ENCODE assay signal across 21 cellular contexts in genomic region chr1:4161271-4162006, GRCh38.
"Had no signal": no experiment of that assay in that cellular context is flagged by ENCODE, and none has a peak within 500 bp of the region (broad histone marks: within the 10 kb centered on the region; RNA-seq: fewer than 3 reads in every experiment).

No MANE protein-coding gene starts in this region.

- H3K27ac ChIP-seq: breast epithelium, transverse colon had no signal

- H3K36me3 ChIP-seq: breast epithelium, transverse colon had no signal

- H3K9me3 ChIP-seq: breast epithelium, transverse colon had no signal

- ATAC-seq: activated CD4-positive, alpha-beta T cell treated with anti-CD3 and anti-CD28 coated beads for 36 hours; WTC11 had no signal

- H3K4me1 ChIP-seq: breast epithelium, transverse colon had no signal

- H3K9me3 Mint-ChIP-seq: activated naive CD4-positive, alpha-beta T cell treated with anti-CD3 and anti-CD28 coated beads, Interleukin-2, amount 50 U/mL, for 24 hours; nephron had no signal

- H3K27ac Mint-ChIP-seq: activated CD4-positive, alpha-beta T cell treated with anti-CD3 and anti-CD28 coated beads for 36 hours; activated naive CD4-positive, alpha-beta T cell treated with anti-CD3 and anti-CD28 coated beads, Interleukin-2, amount 50 U/mL, for 24 hours; WTC11 had no signal

- H3K4me3 ChIP-seq: breast epithelium, transverse colon had no signal

- DNase-seq: activated CD4-positive, alpha-beta T cell treated with anti-CD3 and anti-CD28 coated beads for 36 hours; activated CD4-positive, alpha-beta T cell treated with anti-CD3 and anti-CD28 coated beads, Interleukin-2, amount 50 U/mL, for 48 hours; activated gamma-delta T cell; cortex of kidney; erythroblast; foreskin melanocyte; hypothalamus; midbrain; nucleus accumbens; posterior cingulate gyrus; retina; stimulated activated naive CD4-positive, alpha-beta T cell; substantia nigra; transverse colon had no signal

- FAIRE-seq: astrocyte, endometrium, keratinocyte had no signal

- H3K4me1 Mint-ChIP-seq: activated CD4-positive, alpha-beta T cell treated with anti-CD3 and anti-CD28 coated beads for 36 hours; activated naive CD4-positive, alpha-beta T cell treated with anti-CD3 and anti-CD28 coated beads, Interleukin-2, amount 50 U/mL, for 24 hours; WTC11 had no signal

- H3K4me3 Mint-ChIP-seq: activated CD4-positive, alpha-beta T cell treated with anti-CD3 and anti-CD28 coated beads for 36 hours; activated naive CD4-positive, alpha-beta T cell treated with anti-CD3 and anti-CD28 coated beads, Interleukin-2, amount 50 U/mL, for 24 hours; nephron; WTC11 had no signal

- H3K36me3 Mint-ChIP-seq: activated naive CD4-positive, alpha-beta T cell treated with anti-CD3 and anti-CD28 coated beads, Interleukin-2, amount 50 U/mL, for 24 hours had no signal
